In genomic region chr20:32742322-32743236, GRCh38 we compare ENCODE assay signal across 8 cellular contexts. TPM values are rescaled to one million over a fixed set of nuclear protein-coding genes. Genes with fewer than 3 reads are reported as not detected.
DNase-seq lines count a peak whose midpoint lies in the region; ATAC-seq, FAIRE-seq and TF ChIP-seq lines count a peak whose summit lies in the region.

No MANE protein-coding gene starts in this region.

- no peaks in the 10 kb centered on the region for H3K36me3 ChIP-seq in CD8-positive, alpha-beta memory T cell (ENCODE audit: insufficient read depth, low read length)
- H3K36me3 ChIP-seq in kidney (ENCODE audit: control insufficient read depth in 1 of 2, insufficient read depth in 2 of 2, low read length in 2 of 2): no peaks in the 10 kb centered on the region

- peak overlapping the region; percentile 87 for H3K27ac ChIP-seq in CD8-positive, alpha-beta memory T cell (ENCODE audit: low read depth, low read length)
- H3K27ac ChIP-seq in angular gyrus (ENCODE audit: low read depth, low read length) (peak overlapping the region; percentile 62), kidney (ENCODE audit: low read depth in 2 of 2, low read length in 2 of 2) (peak overlapping the region; percentile 62 to 72)

- peak overlapping the region; percentile 85 to 98 (median 97) for H3K4me3 Mint-ChIP-seq in CD8-positive, alpha-beta memory T cell
- H3K4me3 Mint-ChIP-seq in stimulated activated naive CD8-positive, alpha-beta T cell treated with anti-CD3 and anti-CD28 coated beads, Interleukin-15, amount 100 ng/mL, for 72 hours: peak overlapping the region; percentile 99 to 100

- CTCF ChIA-PET in CD8-positive, alpha-beta memory T cell (lab: Charles Lee): interaction anchor here (1.5 to 2.6 kb wide), 3 partner anchors 21 to 69 kb away, joined by 4 to 14 read pairs (median 6); partner anchors contain the start of gene C20orf203

- H3K4me1 Mint-ChIP-seq in CD8-positive, alpha-beta memory T cell: peaks cover 32 to 52% (median 46%) of the 10 kb centered on the region in 3 donors
- H3K4me1 Mint-ChIP-seq in stimulated activated naive CD8-positive, alpha-beta T cell treated with anti-CD3 and anti-CD28 coated beads, Interleukin-15, amount 100 ng/mL, for 72 hours: peaks cover 54% of the 10 kb centered on the region

- intact Hi-C loops in kidney (cut with DNase I): no loop called here

- no peaks in the 10 kb centered on the region for H3K27me3 ChIP-seq in CD8-positive, alpha-beta memory T cell (ENCODE audit: insufficient read depth, low read length, poor library complexity, severe bottlenecking)

- POLR2A ChIA-PET in CD8-positive, alpha-beta memory T cell (lab: Charles Lee): interaction anchor here (0.5 to 2.2 kb wide), 6 partner anchors 18 to 1774 kb away, joined by 3 to 9 read pairs (median 4); partner anchors contain the start of genes DNMT3B and DYNLRB1

- FAIRE-seq in kidney (lab: Jason Lieb, UNC) (no peak), GM19239 (lab: Jason Lieb, UNC) (no peak)

- TF ChIP-seq CTCF in kidney (IDR thresholded peaks at IDR 0.05; ENCODE audit: borderline replicate concordance, extremely low read depth, insufficient read depth): no peak

- H3K27ac Mint-ChIP-seq in CD8-positive, alpha-beta memory T cell: peak overlapping the region; percentile 80 to 99 (median 96)
- H3K27ac Mint-ChIP-seq in stimulated activated naive CD8-positive, alpha-beta T cell treated with anti-CD3 and anti-CD28 coated beads, Interleukin-15, amount 100 ng/mL, for 72 hours: peak overlapping the region; percentile 97 to 99

- peaks cover 0 to 7% (median 0%) of the 10 kb centered on the region in 3 donors for H3K36me3 Mint-ChIP-seq in CD8-positive, alpha-beta memory T cell

- H3K9me3 ChIP-seq in CD8-positive, alpha-beta memory T cell (ENCODE audit: low read length): no peaks in the 10 kb centered on the region
- H3K9me3 ChIP-seq in kidney (ENCODE audit: control insufficient read depth in 1 of 2, low read length in 2 of 2): no peaks in the 10 kb centered on the region

- DNase-seq in CD8-positive, alpha-beta memory T cell: peak in 1 of 5 donors; percentile 26
- peak; percentile 21 for DNase-seq in KBM-7
- DNase-seq in kidney: peak; percentile 63
- peak; percentile 28 to 36 for DNase-seq in stimulated activated naive CD8-positive, alpha-beta T cell treated with anti-CD3 and anti-CD28 coated beads, Interleukin-15, amount 100 ng/mL, for 72 hours
- DNase-seq in iPS-NIHi7 (ENCODE audit: extremely low spot score): no peak
- no peak for DNase-seq in GM19239 (ENCODE audit: insufficient read length, low spot score)
- DNase-seq in G401 (ENCODE audit: low spot score): no peak

- in situ Hi-C loops in KBM-7 (cut with MboI; ENCODE audit: low pct_unique_long_range_greater_than_20kb, low sequenced_read_pairs): no loop called here
- in situ Hi-C loops in G401 (cut with HindIII; ENCODE audit: low sequenced_read_pairs): no loop called here

- peak overlapping the region; percentile 62 for H3K4me3 ChIP-seq in CD8-positive, alpha-beta memory T cell (ENCODE audit: low read length)
- peak overlapping the region; percentile 64 to 91 for H3K4me3 ChIP-seq in kidney (ENCODE audit: low read length in 2 of 2)

- peak; percentile 40 for ATAC-seq in stimulated activated naive CD8-positive, alpha-beta T cell treated with anti-CD3 and anti-CD28 coated beads, Interleukin-15, amount 100 ng/mL, for 72 hours

- peak overlapping the region; percentile 84 to 93 for H3K9ac ChIP-seq in kidney (ENCODE audit: low read length in 2 of 2)

- H3K9me3 Mint-ChIP-seq in CD8-positive, alpha-beta memory T cell: no peaks in the 10 kb centered on the region
- H3K9me3 Mint-ChIP-seq in stimulated activated naive CD8-positive, alpha-beta T cell treated with anti-CD3 and anti-CD28 coated beads, Interleukin-15, amount 100 ng/mL, for 72 hours: no peaks in the 10 kb centered on the region

- peaks cover 0 to 3% of the 10 kb centered on the region in 2 donors for H3K27me3 Mint-ChIP-seq in CD8-positive, alpha-beta memory T cell
- no peaks in the 10 kb centered on the region for H3K27me3 Mint-ChIP-seq in stimulated activated naive CD8-positive, alpha-beta T cell treated with anti-CD3 and anti-CD28 coated beads, Interleukin-15, amount 100 ng/mL, for 72 hours

- peaks cover 40% of the 10 kb centered on the region for H3K4me1 ChIP-seq in CD8-positive, alpha-beta memory T cell (ENCODE audit: insufficient read depth, low read length)
- peaks cover 0 to 11% of the 10 kb centered on the region in 2 donors for H3K4me1 ChIP-seq in kidney (ENCODE audit: control insufficient read depth in 1 of 2, insufficient read depth in 1 of 2, low read depth in 1 of 2, low read length in 2 of 2)

RNA-seq across cellular contexts. Expression of gene COMMD7, which starts 0.7 kb away (rescaled TPM):
- total RNA-seq in CD8-positive, alpha-beta memory T cell: 10 to 100 TPM; 33.8 to 35.6 TPM
- 105 TPM for polyA plus RNA-seq in CD8-positive, alpha-beta memory T cell
- 45.8 TPM for total RNA-seq in kidney
- polyA plus RNA-seq in kidney (ENCODE audit: insufficient read depth, low read depth, low replicate concordance): 99.2 TPM
- total RNA-seq in G401 (2014; rRNA removed; shearing (Covaris generic)): 48.4 and 61.8 TPM in 2 replicates

RNA-seq across cellular contexts. Expression of gene DNMT3B, which starts 19.6 kb away (rescaled TPM):
- total RNA-seq in CD8-positive, alpha-beta memory T cell: 1 to 10 TPM in 1 of 2 experiments, under 1 TPM in 1; 1.00 to 1.4 TPM
- polyA plus RNA-seq in CD8-positive, alpha-beta memory T cell: 0.22 TPM
- total RNA-seq in kidney: 2.9 TPM
- 1.2 TPM for polyA plus RNA-seq in kidney (ENCODE audit: insufficient read depth, low read depth, low replicate concordance)
- 23.4 and 29.1 TPM in 2 replicates for total RNA-seq in G401 (2014; rRNA removed; shearing (Covaris generic))

Comparison
In these comparisons a context has a peak if more than half of its experiments do, and no peak if none do; other contexts are left out.
1. DNase-seq: peak in KBM-7 (single experiment), kidney (single experiment) and stimulated activated naive CD8-positive, alpha-beta T cell treated with anti-CD3 and anti-CD28 coated beads, Interleukin-15, amount 100 ng/mL, for 72 hours (2 of 2); none in iPS-NIHi7 (single experiment), GM19239 (single experiment) and G401 (single experiment).
2. Peak in every context shown above with its lines, with median percentiles within 50 percentile points of each other: H3K27ac ChIP-seq.